Comparison of ENCODE assay signal across 18 cellular contexts in the genomic region with DNA sequence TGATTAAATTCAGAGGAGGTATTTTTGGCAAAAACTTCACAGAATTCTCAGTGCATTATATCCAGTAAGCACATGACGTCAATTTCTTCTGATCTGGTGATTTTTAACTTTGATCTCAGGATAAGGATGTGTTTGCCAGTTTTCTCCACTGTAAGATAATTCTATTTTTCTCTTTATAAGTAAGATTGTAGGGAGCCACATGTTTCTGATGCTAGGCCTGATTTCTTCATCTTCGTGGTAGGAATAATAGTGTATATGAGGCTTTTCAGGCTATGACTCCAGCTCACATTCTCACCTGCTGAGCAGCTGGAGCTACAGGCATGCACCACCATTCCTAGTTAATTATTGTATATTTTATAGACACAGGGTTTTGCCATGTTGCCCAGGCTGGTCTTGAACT. TPM values are rescaled to one million over a fixed set of nuclear protein-coding genes. Genes with fewer than 3 reads are reported as not detected.
DNase-seq lines count a peak whose midpoint lies in the region; ATAC-seq and TF ChIP-seq lines count a peak whose summit lies in the region.
"Had no signal": no experiment of that assay in that cellular context is flagged by ENCODE, and none has a peak within 500 bp of the region (broad histone marks: within the 10 kb centered on the region; RNA-seq: fewer than 3 reads in every experiment).

No MANE protein-coding gene starts in this region.

- peaks cover 38% of the 10 kb centered on the region for H3K4me1 Mint-ChIP-seq in stimulated activated naive CD8-positive, alpha-beta T cell treated with anti-CD3 and anti-CD28 coated beads, Interleukin-15, Interleukin-2, amounts not matched to agents 100 ng/mL and 50 ng/mL, for 24 hours (ENCODE audit: low read depth)
- H3K4me1 Mint-ChIP-seq in stimulated activated naive CD8-positive, alpha-beta T cell treated with anti-CD3 and anti-CD28 coated beads, Interleukin-15, amount 100 ng/mL, for 72 hours = peaks cover 32% of the 10 kb centered on the region
- peaks cover 54% of the 10 kb centered on the region for H3K4me1 Mint-ChIP-seq in activated T-helper 1 cell treated with anti-CD3 and anti-CD28 coated beads, Interleukin-12 subunit alpha, Interleukin-12 subunit beta, Interleukin-2, Interleukin-4 antibody, amounts not matched to agents 30 ng/mL and 10 ng/mL and 1 ng/mL, durations not matched to agents 14 hours and 24 hours and 36 hours (ENCODE audit: low read depth)
- H3K4me1 Mint-ChIP-seq in nephron (peaks cover 22% of the 10 kb centered on the region), MCF 10A (ENCODE audit: insufficient read depth, unreplicated experiment) (peaks cover 12% of the 10 kb centered on the region)

- intact Hi-C loops in activated T-helper 1 cell treated with anti-CD3 and anti-CD28 coated beads, Interleukin-12 subunit alpha, Interleukin-12 subunit beta, Interleukin-2, Interleukin-4 antibody, amounts not matched to agents 30 ng/mL and 10 ng/mL and 1 ng/mL, durations not matched to agents 14 hours and 24 hours and 36 hours (cut with micrococcal nuclease) = loop anchor here (5.0 kb wide), 1 partner anchor 298 kb away; no protein-coding TSS in a partner anchor
- intact Hi-C loops in lower leg skin (cut with DNase I; ENCODE audit: low total_unique reads) = no loop called here
- intact Hi-C loops in MCF 10A (cut with micrococcal nuclease) = no loop called here

- no peaks in the 10 kb centered on the region for H3K9me3 Mint-ChIP-seq in stimulated activated naive CD8-positive, alpha-beta T cell treated with anti-CD3 and anti-CD28 coated beads, Interleukin-15, Interleukin-2, amounts not matched to agents 100 ng/mL and 50 ng/mL, for 24 hours
- no peaks in the 10 kb centered on the region for H3K9me3 Mint-ChIP-seq in stimulated activated naive CD8-positive, alpha-beta T cell treated with anti-CD3 and anti-CD28 coated beads, Interleukin-15, amount 100 ng/mL, for 72 hours
- H3K9me3 Mint-ChIP-seq in activated T-helper 1 cell treated with anti-CD3 and anti-CD28 coated beads, Interleukin-12 subunit alpha, Interleukin-12 subunit beta, Interleukin-2, Interleukin-4 antibody, amounts not matched to agents 30 ng/mL and 10 ng/mL and 1 ng/mL, durations not matched to agents 14 hours and 24 hours and 36 hours = no peaks in the 10 kb centered on the region
- H3K9me3 Mint-ChIP-seq in nephron (no peaks in the 10 kb centered on the region), MCF 10A (ENCODE audit: unreplicated experiment) (no peaks in the 10 kb centered on the region)
- H3K9me3 Mint-ChIP-seq: H9 had no signal

- no peak for ATAC-seq in stimulated activated naive CD8-positive, alpha-beta T cell treated with anti-CD3 and anti-CD28 coated beads, Interleukin-15, amount 100 ng/mL, for 72 hours
- ATAC-seq: HepG2, K562 had no signal

- no peak for DNase-seq in stimulated activated naive CD8-positive, alpha-beta T cell treated with anti-CD3 and anti-CD28 coated beads, Interleukin-15, amount 100 ng/mL, for 72 hours
- DNase-seq in activated T-helper 1 cell treated with anti-CD3 and anti-CD28 coated beads, Interleukin-12 subunit alpha, Interleukin-12 subunit beta, Interleukin-2, Interleukin-4 antibody, amounts not matched to agents 30 ng/mL and 10 ng/mL and 1 ng/mL, durations not matched to agents 14 hours and 24 hours and 36 hours (ENCODE audit: low spot score) = no peak
- DNase-seq in lower leg skin (ENCODE audit: low spot score in 2 of 2) = no peak
- DNase-seq in amniotic stem cell (lab: John Stamatoyannopoulos, UW) = no peak
- DNase-seq in MCF 10A (ENCODE audit: unreplicated experiment) = no peak
- DNase-seq: CD4-positive, CD25-positive, alpha-beta regulatory T cell; DMS79 treated with DMSO at 0.1 percent for 48 hours; NCI-H1105; NCI-H2171; NCI-H524; NCI-H82; OCI-M1; Right ventricle myocardium superior had no signal

- TF ChIP-seq CTCF in nephron (IDR thresholded peaks at IDR 0.05; ENCODE audit: unreplicated experiment in 3 of 3) (no peak), lower leg skin (IDR thresholded peaks at IDR 0.05) (no peak), MCF 10A (IDR thresholded peaks at IDR 0.05; ENCODE audit: unreplicated experiment) (no peak)

- H3K4me3 ChIP-seq in lower leg skin (ENCODE audit: low read depth, poor library complexity, severe bottlenecking) = no peak overlapping the region
- H3K4me3 ChIP-seq: K562 had no signal

- POLR2A ChIA-PET in MCF 10A (lab: Yijun Ruan, JAX) = no interaction called here

- H3K27ac Mint-ChIP-seq in stimulated activated naive CD8-positive, alpha-beta T cell treated with anti-CD3 and anti-CD28 coated beads, Interleukin-15, Interleukin-2, amounts not matched to agents 100 ng/mL and 50 ng/mL, for 24 hours = peak overlapping the region; percentile 48
- no peak overlapping the region for H3K27ac Mint-ChIP-seq in stimulated activated naive CD8-positive, alpha-beta T cell treated with anti-CD3 and anti-CD28 coated beads, Interleukin-15, amount 100 ng/mL, for 72 hours
- H3K27ac Mint-ChIP-seq in activated T-helper 1 cell treated with anti-CD3 and anti-CD28 coated beads, Interleukin-12 subunit alpha, Interleukin-12 subunit beta, Interleukin-2, Interleukin-4 antibody, amounts not matched to agents 30 ng/mL and 10 ng/mL and 1 ng/mL, durations not matched to agents 14 hours and 24 hours and 36 hours = peak overlapping the region; percentile 9
- peak overlapping the region; percentile 16 to 48 (median 31) for H3K27ac Mint-ChIP-seq in nephron
- H3K27ac Mint-ChIP-seq in MCF 10A (ENCODE audit: low read depth, unreplicated experiment) = no peak overlapping the region

- no peak for TF ChIP-seq POLR2A in lower leg skin (IDR thresholded peaks at IDR 0.05)

- no TSS peak for BruUV-seq in MCF 10A (replicated peaks; lab: Mats Ljungman, UMichigan)

- H3K4me3 Mint-ChIP-seq in stimulated activated naive CD8-positive, alpha-beta T cell treated with anti-CD3 and anti-CD28 coated beads, Interleukin-15, Interleukin-2, amounts not matched to agents 100 ng/mL and 50 ng/mL, for 24 hours = no peak overlapping the region
- H3K4me3 Mint-ChIP-seq in stimulated activated naive CD8-positive, alpha-beta T cell treated with anti-CD3 and anti-CD28 coated beads, Interleukin-15, amount 100 ng/mL, for 72 hours = no peak overlapping the region
- no peak overlapping the region for H3K4me3 Mint-ChIP-seq in activated T-helper 1 cell treated with anti-CD3 and anti-CD28 coated beads, Interleukin-12 subunit alpha, Interleukin-12 subunit beta, Interleukin-2, Interleukin-4 antibody, amounts not matched to agents 30 ng/mL and 10 ng/mL and 1 ng/mL, durations not matched to agents 14 hours and 24 hours and 36 hours
- H3K4me3 Mint-ChIP-seq in nephron (no peak overlapping the region), MCF 10A (ENCODE audit: unreplicated experiment) (no peak overlapping the region)
- H3K4me3 Mint-ChIP-seq: CD4-positive, CD25-positive, alpha-beta regulatory T cell; H9 had no signal

- no peaks in the 10 kb centered on the region for H3K36me3 Mint-ChIP-seq in stimulated activated naive CD8-positive, alpha-beta T cell treated with anti-CD3 and anti-CD28 coated beads, Interleukin-15, Interleukin-2, amounts not matched to agents 100 ng/mL and 50 ng/mL, for 24 hours (ENCODE audit: low read depth)
- no peaks in the 10 kb centered on the region for H3K36me3 Mint-ChIP-seq in activated T-helper 1 cell treated with anti-CD3 and anti-CD28 coated beads, Interleukin-12 subunit alpha, Interleukin-12 subunit beta, Interleukin-2, Interleukin-4 antibody, amounts not matched to agents 30 ng/mL and 10 ng/mL and 1 ng/mL, durations not matched to agents 14 hours and 24 hours and 36 hours (ENCODE audit: low read depth)
- H3K36me3 Mint-ChIP-seq in nephron (ENCODE audit: low read depth) (no peaks in the 10 kb centered on the region), MCF 10A (ENCODE audit: insufficient read depth, unreplicated experiment) (no peaks in the 10 kb centered on the region)
- H3K36me3 Mint-ChIP-seq: CD4-positive, CD25-positive, alpha-beta regulatory T cell had no signal

- CTCF ChIA-PET in MCF 10A (lab: Yijun Ruan, JAX) = interaction anchor here (0.9 to 2.6 kb wide), 4 partner anchors 9 to 35 kb away, joined by 3 to 6 read pairs (median 3); no protein-coding TSS in a partner anchor

- peaks cover 3% of the 10 kb centered on the region for H3K27me3 Mint-ChIP-seq in stimulated activated naive CD8-positive, alpha-beta T cell treated with anti-CD3 and anti-CD28 coated beads, Interleukin-15, Interleukin-2, amounts not matched to agents 100 ng/mL and 50 ng/mL, for 24 hours
- H3K27me3 Mint-ChIP-seq in stimulated activated naive CD8-positive, alpha-beta T cell treated with anti-CD3 and anti-CD28 coated beads, Interleukin-15, amount 100 ng/mL, for 72 hours = no peaks in the 10 kb centered on the region
- H3K27me3 Mint-ChIP-seq in activated T-helper 1 cell treated with anti-CD3 and anti-CD28 coated beads, Interleukin-12 subunit alpha, Interleukin-12 subunit beta, Interleukin-2, Interleukin-4 antibody, amounts not matched to agents 30 ng/mL and 10 ng/mL and 1 ng/mL, durations not matched to agents 14 hours and 24 hours and 36 hours (ENCODE audit: insufficient read depth) = peaks cover 1% of the 10 kb centered on the region
- H3K27me3 Mint-ChIP-seq in nephron (ENCODE audit: low read depth) (no peaks in the 10 kb centered on the region), MCF 10A (ENCODE audit: insufficient read depth, unreplicated experiment) (no peaks in the 10 kb centered on the region)
- H3K27me3 Mint-ChIP-seq: CD4-positive, CD25-positive, alpha-beta regulatory T cell had no signal

- 56 to 57% methylated on average over 2 of the region's 2 CpGs for WGBS in lower leg skin, 2 donors

RNA-seq across cellular contexts. Expression of a gene that starts 32.1 kb away (rescaled TPM):
- 200 and 209 TPM in 2 replicates for total RNA-seq in activated T-helper 1 cell treated with anti-CD3 and anti-CD28 coated beads, Interleukin-12 subunit alpha, Interleukin-12 subunit beta, Interleukin-2, Interleukin-4 antibody, amounts not matched to agents 30 ng/mL and 10 ng/mL and 1 ng/mL, durations not matched to agents 14 hours and 24 hours and 36 hours
- 10 to 100 TPM in 2 of 4 donors, 1 to 10 TPM in 2; 9.2 to 20.7 (median 9.9) TPM for total RNA-seq in lower leg skin
- 19.6 and 31.6 TPM in 2 replicates for total RNA-seq in MCF 10A (2022)

Comparison
In these comparisons a context has a peak if more than half of its experiments do, and no peak if none do; other contexts are left out.
1. H3K27ac Mint-ChIP-seq: peak in stimulated activated naive CD8-positive, alpha-beta T cell treated with anti-CD3 and anti-CD28 coated beads, Interleukin-15, Interleukin-2, amounts not matched to agents 100 ng/mL and 50 ng/mL, for 24 hours (single experiment), activated T-helper 1 cell treated with anti-CD3 and anti-CD28 coated beads, Interleukin-12 subunit alpha, Interleukin-12 subunit beta, Interleukin-2, Interleukin-4 antibody, amounts not matched to agents 30 ng/mL and 10 ng/mL and 1 ng/mL, durations not matched to agents 14 hours and 24 hours and 36 hours (single experiment) and nephron (3 of 3); none in stimulated activated naive CD8-positive, alpha-beta T cell treated with anti-CD3 and anti-CD28 coated beads, Interleukin-15, amount 100 ng/mL, for 72 hours (0 of 2) and MCF 10A (single experiment).